ENCODE assay signal across 8 cellular contexts in genomic region chr15:76931397-76932089, GRCh38. TPM values are rescaled to one million over a fixed set of nuclear protein-coding genes. Genes with fewer than 3 reads are reported as not detected.
DNase-seq lines count a peak whose midpoint lies in the region; ATAC-seq, FAIRE-seq and TF ChIP-seq lines count a peak whose summit lies in the region.

A gene with protein sequence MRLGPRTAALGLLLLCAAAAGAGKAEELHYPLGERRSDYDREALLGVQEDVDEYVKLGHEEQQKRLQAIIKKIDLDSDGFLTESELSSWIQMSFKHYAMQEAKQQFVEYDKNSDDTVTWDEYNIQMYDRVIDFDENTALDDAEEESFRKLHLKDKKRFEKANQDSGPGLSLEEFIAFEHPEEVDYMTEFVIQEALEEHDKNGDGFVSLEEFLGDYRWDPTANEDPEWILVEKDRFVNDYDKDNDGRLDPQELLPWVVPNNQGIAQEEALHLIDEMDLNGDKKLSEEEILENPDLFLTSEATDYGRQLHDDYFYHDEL (plus strand): TSS chr15:76931749. CDS start chr15:76931842, 93 bp downstream.

- intact Hi-C loops in CD4-positive, alpha-beta T cell (cut with DNase I, micrococcal nuclease), result loop anchor here (1.0 to 10.0 kb wide), 6 partner anchors 26 to 1506 kb away; partner anchors contain the start of genes PSTPIP1 (in 2 of the 2), SCAPER (in 2 of the 2), HMG20A (in 1 of the 2) and IREB2 (in 1 of the 2)
- intact Hi-C loops in HepG2 (cut with micrococcal nuclease; ENCODE audit: unreplicated experiment), result no loop called here

- in situ Hi-C loops in HepG2 (cut with HindIII; ENCODE audit: extremely low pct_ligation_motif_present, low pct_unique_long_range_greater_than_20kb), result no loop called here

- H3K27ac Mint-ChIP-seq in CD4-positive, alpha-beta T cell, result peak within 1 kb of the TSS; percentile 91

- no peaks in the 10 kb centered on the region for H4K20me1 ChIP-seq in HepG2 (ENCODE audit: insufficient read depth, low read length)

- peaks cover under 1% of the 10 kb centered on the region for H3K27me3 Mint-ChIP-seq in CD4-positive, alpha-beta T cell

- H3K27ac ChIP-seq in CD4-positive, alpha-beta T cell (ENCODE audit: low read depth, low read length), result no peak within 1 kb of the TSS
- peak within 1 kb of the TSS; percentile 75 for H3K27ac ChIP-seq in HepG2 (ENCODE audit: extremely low read length, insufficient read depth, low read length)

- H3K9me3 ChIP-seq in CD4-positive, alpha-beta T cell (ENCODE audit: control insufficient read depth, low read length), result no peaks in the 10 kb centered on the region
- H3K9me3 ChIP-seq in HepG2 (ENCODE audit: low read length), result no peaks in the 10 kb centered on the region

- TF ChIP-seq RAD21 in HepG2 (CRISPR knock-in tag; IDR thresholded peaks at IDR 0.05), result peak; percentile 36

- ATAC-seq in CD4-positive, alpha-beta T cell (ENCODE audit: poor library complexity), result peak; percentile 98
- ATAC-seq in GM19452 (IDR thresholded peaks at IDR 0.05; ENCODE audit: unreplicated experiment), result peak; percentile 99
- peak; percentile 75 for ATAC-seq in HG03575 (IDR thresholded peaks at IDR 0.05; ENCODE audit: extremely low read depth, insufficient number of reproducible peaks, low FRiP score, unreplicated experiment)
- ATAC-seq in HepG2, result peak; percentile 99

- peaks cover 19% of the 10 kb centered on the region for H3K79me2 ChIP-seq in HepG2 (ENCODE audit: insufficient read depth, low read length)

- H3K4me3 Mint-ChIP-seq in CD4-positive, alpha-beta T cell, result peak within 1 kb of the TSS; percentile 98

- no TSS peak for BruUV-seq in HepG2 (replicated peaks; lab: Mats Ljungman, UMichigan)

- H3K4me1 ChIP-seq in HepG2 (ENCODE audit: insufficient read depth, low read length), result peaks cover 40% of the 10 kb centered on the region

- TF ChIP-seq EP300 in HepG2 (IDR thresholded peaks at IDR 0.05; ENCODE audit: low read depth in 2 of 2, low read length in 2 of 2) (0 out of 4 replicates have a peak, but pooled peaks of 1 of the 2 experiments have one; percentile 7), HepG2 (CRISPR knock-in tag; IDR thresholded peaks at IDR 0.05; ENCODE audit: borderline replicate concordance) (no peak)

- peak within 1 kb of the TSS; percentile 76 to 95 (median 87) for H3K4me3 ChIP-seq in HepG2 (replicated peaks in 1 of 3; ENCODE audit: insufficient read depth in 1 of 3, low read depth in 2 of 3, low read length in 3 of 3)

- peaks cover 41% of the 10 kb centered on the region for H3K4me1 Mint-ChIP-seq in CD4-positive, alpha-beta T cell (ENCODE audit: low read depth)

- no peak for FAIRE-seq in HepG2 (lab: Jason Lieb, UNC)

- peaks cover 2 to 9% of the 10 kb centered on the region in 2 experiments; a peak in 2 of 5 replicates for H3K36me3 ChIP-seq in HepG2 (replicated peaks in 1 of 2; ENCODE audit: control insufficient read depth in 1 of 2, insufficient read depth in 2 of 2, low read length in 2 of 2)

- peaks cover 38% of the 10 kb centered on the region for H3K36me3 Mint-ChIP-seq in CD4-positive, alpha-beta T cell (ENCODE audit: low read depth)

- peak within 1 kb of the TSS; percentile 95 for H3K4me2 ChIP-seq in HepG2 (ENCODE audit: low read depth, low read length)

- H3K9ac ChIP-seq in HepG2 (ENCODE audit: insufficient read depth, low read depth, low read length), result peak within 1 kb of the TSS; percentile 84

- CTCF ChIA-PET in CD4-positive, alpha-beta T cell (lab: Charles Lee), result no interaction called here
- CTCF ChIA-PET in HepG2 (lab: Yijun Ruan, JAX; ENCODE audit: low intra/inter-chr PET ratio, low total read pairs), result no interaction called here

- WGBS in HepG2 (ENCODE audit: low lambda C conversion rate), result 0% methylated on average over 7 of the region's 90 CpGs

- peak; percentile 84 to 92 (median 88) for DNase-seq in CD4-positive, alpha-beta T cell
- DNase-seq in NCI-H82 (lab: John Stamatoyannopoulos, UW) (peak; percentile 98), dermis blood vessel endothelial cell (peak; percentile 96), HepG2 (ENCODE audit: low spot score) (peak; percentile 86)
- peak; percentile 93 to 94 for DNase-seq in activated CD4-positive, alpha-beta T cell treated with anti-CD3 and anti-CD28 coated beads, Interleukin-2, amount 50 U/mL, for 48 hours
- DNase-seq in stimulated activated CD4-positive, alpha-beta T cell treated with anti-CD3 and anti-CD28 coated beads, Interleukin-2, amount 100 ng/mL, for 48 hours, result peak; percentile 89 to 90

- H3K9me3 Mint-ChIP-seq in CD4-positive, alpha-beta T cell, result no peaks in the 10 kb centered on the region

- POLR2A ChIA-PET in CD4-positive, alpha-beta T cell (lab: Charles Lee), result interaction anchor here (0.5 to 3.2 kb wide), 10 partner anchors 12 to 1926 kb away, joined by 3 to 51 read pairs (median 4); partner anchors contain the start of genes PSTPIP1 and SCAPER
- POLR2A ChIA-PET in HepG2 (lab: Yijun Ruan, JAX), result interaction anchor here (0.5 to 2.1 kb wide), 11 partner anchors 10 to 620 kb away, joined by 3 to 28 read pairs (median 3); partner anchors contain the start of genes ETFA, SCAPER and TSPAN3

- TF ChIP-seq CTCF in CD4-positive, alpha-beta T cell (IDR thresholded peaks at IDR 0.05), result no peak
- no peak for TF ChIP-seq CTCF in HepG2 (CRISPR knock-in tag; IDR thresholded peaks at IDR 0.05)

- TF ChIP-seq POLR2A in HepG2 (IDR thresholded peaks at IDR 0.05; ENCODE audit: insufficient read depth in 1 of 2, low read depth in 2 of 2, low read length in 2 of 2), result peak; percentile 87 to 97

- H2AFZ ChIP-seq in HepG2 (ENCODE audit: low read length), result peak within 1 kb of the TSS; percentile 79

- H3K27me3 ChIP-seq in CD4-positive, alpha-beta T cell (ENCODE audit: control insufficient read depth, insufficient read depth, low read length), result no peaks in the 10 kb centered on the region
- H3K27me3 ChIP-seq in HepG2 (ENCODE audit: control insufficient read depth in 1 of 2, insufficient read depth in 2 of 2, low read length in 2 of 2), result no peaks in the 10 kb centered on the region; a peak in 1 of 5 replicates

TF ChIP-seq in HepG2, 621 proteins besides CTCF, POLR2A, EP300 and RAD21 (continues in another document):
- TF ChIP-seq ZBTB26 (CRISPR knock-in tag; IDR thresholded peaks at IDR 0.05; ENCODE audit: borderline replicate concordance), result no peak
- peak; percentile 73; the same call in 1 of the 2 replicates for TF ChIP-seq ZSCAN21 (CRISPR knock-in tag; IDR thresholded peaks at IDR 0.05; ENCODE audit: borderline replicate concordance)
- no peak for TF ChIP-seq ARNT (IDR thresholded peaks at IDR 0.05)
- TF ChIP-seq SOX5 (CRISPR knock-in tag; IDR thresholded peaks at IDR 0.05; ENCODE audit: borderline replicate concordance), result peak; percentile 14; the same call in 1 of the 2 replicates
- peak; percentile 50; the same call in 1 of the 2 replicates for TF ChIP-seq ZNF558 (CRISPR knock-in tag; IDR thresholded peaks at IDR 0.05; ENCODE audit: borderline replicate concordance)
- TF ChIP-seq POGZ (CRISPR knock-in tag; IDR thresholded peaks at IDR 0.05), result peak; percentile 47; the same call in 1 of the 2 replicates
- TF ChIP-seq, protein P1, sequence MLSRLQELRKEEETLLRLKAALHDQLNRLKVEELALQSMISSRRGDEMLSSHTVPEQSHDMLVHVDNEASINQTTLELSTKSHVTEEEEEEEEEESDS (CRISPR knock-in tag; IDR thresholded peaks at IDR 0.05; ENCODE audit: borderline replicate concordance), result no peak
- TF ChIP-seq ZNF614 (CRISPR knock-in tag; IDR thresholded peaks at IDR 0.05; ENCODE audit: borderline replicate concordance), result no peak; the same call in 1 of the 2 replicates
- peak; percentile 85; the same call in 1 of the 2 replicates for TF ChIP-seq ZNF674 (CRISPR knock-in tag; IDR thresholded peaks at IDR 0.05; ENCODE audit: low read depth)
- no peak for TF ChIP-seq NKX3-1 (CRISPR knock-in tag; IDR thresholded peaks at IDR 0.05)
- no peak for TF ChIP-seq ZFP90 (CRISPR knock-in tag; IDR thresholded peaks at IDR 0.05; ENCODE audit: borderline replicate concordance)
- peak; percentile 84; the same call in 1 of the 2 replicates for TF ChIP-seq ZNF776 (CRISPR knock-in tag; IDR thresholded peaks at IDR 0.05)
- TF ChIP-seq ZNF713 (CRISPR knock-in tag; IDR thresholded peaks at IDR 0.05), result no peak
- TF ChIP-seq MAFG (CRISPR knock-in tag; IDR thresholded peaks at IDR 0.05), result no peak

RNA-seq across cellular contexts. Expression of the gene that starts here (rescaled TPM):
- 10 to 100 TPM; 18.1 to 19.1 TPM for total RNA-seq in CD4-positive, alpha-beta T cell
- total RNA-seq in dermis blood vessel endothelial cell (43.2 and 71.7 TPM in 2 replicates), HepG2 (2016; rRNA removed; fragmentation: Illumina TruSeq; extraction: Trizol) (62.3 and 89.0 TPM in 2 replicates)
- 38.4 and 44.7 TPM in 2 replicates for total RNA-seq in HepG2 (2016; cell fraction: cytosol; rRNA removed; fragmentation: Illumina TruSeq; extraction: Trizol; ENCODE audit: low read depth)
- total RNA-seq in HepG2 (2016; cell fraction: insoluble cytoplasmic fraction; rRNA removed; fragmentation: Illumina TruSeq; extraction: Trizol), result 61.6 and 95.0 TPM in 2 replicates
- 74.7 and 94.1 TPM in 2 replicates for total RNA-seq in HepG2 (2016; cell fraction: membrane; rRNA removed; fragmentation: Illumina TruSeq; extraction: Trizol)
- 78.6 and 95.6 TPM in 2 replicates for total RNA-seq in HepG2 (2016; cell fraction: nucleus; rRNA removed; fragmentation: Illumina TruSeq; extraction: Trizol)
- 57.4 and 84.4 TPM in 2 replicates for polyA plus RNA-seq in HepG2 (2011; rRNA removed)
- 33.0 and 44.7 TPM in 2 replicates for polyA plus RNA-seq in HepG2 (2011; cell fraction: cytosol; rRNA removed)
- polyA plus RNA-seq in HepG2 (2011; cell fraction: nucleus; rRNA removed), result 16.7 and 20.6 TPM in 2 replicates
- 42.9 and 56.2 TPM in 2 replicates for polyA plus RNA-seq in HepG2 (2012)
- 79.6 and 84.5 TPM in 2 replicates for polyA plus RNA-seq in HepG2 (2016; cell fraction: cytosol; fragmentation: Illumina TruSeq; extraction: Trizol; ENCODE audit: low read depth)
- polyA plus RNA-seq in HepG2 (2016; cell fraction: insoluble cytoplasmic fraction; fragmentation: Illumina TruSeq; extraction: Trizol; ENCODE audit: low read depth), result 90.9 and 101 TPM in 2 replicates
- polyA plus RNA-seq in HepG2 (2016; cell fraction: membrane; fragmentation: Illumina TruSeq; extraction: Trizol; ENCODE audit: low read depth), result 107 and 109 TPM in 2 replicates
- polyA plus RNA-seq in HepG2 (2016; cell fraction: nucleus; fragmentation: Illumina TruSeq; extraction: Trizol; ENCODE audit: insufficient read depth, low read depth), result 183 and 188 TPM in 2 replicates
- 4.9 and 5.6 TPM in 2 replicates for polyA minus RNA-seq in HepG2 (2011; rRNA and poly(A)+ RNA removed; ENCODE audit: low replicate concordance)
- polyA minus RNA-seq in HepG2 (2011; cell fraction: cytosol; rRNA and poly(A)+ RNA removed), result 27.7 and 30.6 TPM in 2 replicates
- 18.3 and 20.5 TPM in 2 replicates for polyA minus RNA-seq in HepG2 (2011; cell fraction: nucleus; rRNA and poly(A)+ RNA removed)
